ENCODE assay signal across 1 cellular context in the genomic region with DNA sequence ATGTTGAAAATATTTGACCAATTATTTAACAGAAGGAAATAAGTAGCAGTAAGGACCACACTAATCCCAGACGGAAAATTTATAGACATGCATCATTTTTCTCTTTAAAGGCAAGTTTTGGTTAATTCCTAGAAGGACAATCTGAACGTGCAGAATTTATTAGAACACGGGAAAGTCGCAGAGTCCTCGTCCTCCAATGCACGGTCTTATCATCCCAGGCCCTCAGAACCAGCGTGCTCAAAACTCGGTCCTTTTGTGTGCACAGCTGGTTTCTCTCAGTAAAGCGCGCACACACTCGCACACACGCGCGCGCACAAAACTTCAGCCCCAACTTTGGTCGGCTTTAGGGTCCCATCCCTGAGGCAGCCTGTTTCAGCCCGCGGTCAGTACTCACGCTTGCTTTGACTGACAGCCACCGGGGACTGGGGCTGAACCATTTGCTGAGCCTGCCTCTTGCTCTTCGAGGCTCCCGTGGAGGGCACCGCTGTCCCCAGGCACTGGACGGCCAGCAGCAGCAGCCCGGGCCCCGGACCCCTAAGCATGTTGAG.
TF ChIP-seq lines count a peak whose summit lies in the region.

No MANE protein-coding gene starts in this region.

TF ChIP-seq in HEK293, 187 proteins besides CTCF, POLR2A, EP300 and RAD21 (continued from another document):
- TF ChIP-seq, protein P1, sequence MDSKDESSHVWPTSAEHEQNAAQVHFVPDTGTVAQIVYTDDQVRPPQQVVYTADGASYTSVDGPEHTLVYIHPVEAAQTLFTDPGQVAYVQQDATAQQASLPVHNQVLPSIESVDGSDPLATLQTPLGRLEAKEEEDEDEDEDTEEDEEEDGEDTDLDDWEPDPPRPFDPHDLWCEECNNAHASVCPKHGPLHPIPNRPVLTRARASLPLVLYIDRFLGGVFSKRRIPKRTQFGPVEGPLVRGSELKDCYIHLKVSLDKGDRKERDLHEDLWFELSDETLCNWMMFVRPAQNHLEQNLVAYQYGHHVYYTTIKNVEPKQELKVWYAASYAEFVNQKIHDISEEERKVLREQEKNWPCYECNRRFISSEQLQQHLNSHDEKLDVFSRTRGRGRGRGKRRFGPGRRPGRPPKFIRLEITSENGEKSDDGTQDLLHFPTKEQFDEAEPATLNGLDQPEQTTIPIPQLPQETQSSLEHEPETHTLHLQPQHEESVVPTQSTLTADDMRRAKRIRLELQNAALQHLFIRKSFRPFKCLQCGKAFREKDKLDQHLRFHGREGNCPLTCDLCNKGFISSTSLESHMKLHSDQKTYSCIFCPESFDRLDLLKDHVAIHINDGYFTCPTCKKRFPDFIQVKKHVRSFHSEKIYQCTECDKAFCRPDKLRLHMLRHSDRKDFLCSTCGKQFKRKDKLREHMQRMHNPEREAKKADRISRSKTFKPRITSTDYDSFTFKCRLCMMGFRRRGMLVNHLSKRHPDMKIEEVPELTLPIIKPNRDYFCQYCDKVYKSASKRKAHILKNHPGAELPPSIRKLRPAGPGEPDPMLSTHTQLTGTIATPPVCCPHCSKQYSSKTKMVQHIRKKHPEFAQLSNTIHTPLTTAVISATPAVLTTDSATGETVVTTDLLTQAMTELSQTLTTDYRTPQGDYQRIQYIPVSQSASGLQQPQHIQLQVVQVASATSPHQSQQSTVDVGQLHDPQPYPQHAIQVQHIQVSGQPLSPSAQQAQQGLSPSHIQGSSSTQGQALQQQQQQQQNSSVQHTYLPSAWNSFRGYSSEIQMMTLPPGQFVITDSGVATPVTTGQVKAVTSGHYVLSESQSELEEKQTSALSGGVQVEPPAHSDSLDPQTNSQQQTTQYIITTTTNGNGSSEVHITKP (tag by site-specific recombination; IDR thresholded peaks at IDR 0.05): peak; percentile 59
- TF ChIP-seq, protein P2, sequence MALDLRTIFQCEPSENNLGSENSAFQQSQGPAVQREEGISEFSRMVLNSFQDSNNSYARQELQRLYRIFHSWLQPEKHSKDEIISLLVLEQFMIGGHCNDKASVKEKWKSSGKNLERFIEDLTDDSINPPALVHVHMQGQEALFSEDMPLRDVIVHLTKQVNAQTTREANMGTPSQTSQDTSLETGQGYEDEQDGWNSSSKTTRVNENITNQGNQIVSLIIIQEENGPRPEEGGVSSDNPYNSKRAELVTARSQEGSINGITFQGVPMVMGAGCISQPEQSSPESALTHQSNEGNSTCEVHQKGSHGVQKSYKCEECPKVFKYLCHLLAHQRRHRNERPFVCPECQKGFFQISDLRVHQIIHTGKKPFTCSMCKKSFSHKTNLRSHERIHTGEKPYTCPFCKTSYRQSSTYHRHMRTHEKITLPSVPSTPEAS (tag by site-specific recombination; IDR thresholded peaks at IDR 0.05): peak; percentile 76
- TF ChIP-seq ZBTB20 (tag by site-specific recombination; IDR thresholded peaks at IDR 0.05): peak; percentile 58; the same call in 1 of the 2 replicates
- TF ChIP-seq, protein P3, sequence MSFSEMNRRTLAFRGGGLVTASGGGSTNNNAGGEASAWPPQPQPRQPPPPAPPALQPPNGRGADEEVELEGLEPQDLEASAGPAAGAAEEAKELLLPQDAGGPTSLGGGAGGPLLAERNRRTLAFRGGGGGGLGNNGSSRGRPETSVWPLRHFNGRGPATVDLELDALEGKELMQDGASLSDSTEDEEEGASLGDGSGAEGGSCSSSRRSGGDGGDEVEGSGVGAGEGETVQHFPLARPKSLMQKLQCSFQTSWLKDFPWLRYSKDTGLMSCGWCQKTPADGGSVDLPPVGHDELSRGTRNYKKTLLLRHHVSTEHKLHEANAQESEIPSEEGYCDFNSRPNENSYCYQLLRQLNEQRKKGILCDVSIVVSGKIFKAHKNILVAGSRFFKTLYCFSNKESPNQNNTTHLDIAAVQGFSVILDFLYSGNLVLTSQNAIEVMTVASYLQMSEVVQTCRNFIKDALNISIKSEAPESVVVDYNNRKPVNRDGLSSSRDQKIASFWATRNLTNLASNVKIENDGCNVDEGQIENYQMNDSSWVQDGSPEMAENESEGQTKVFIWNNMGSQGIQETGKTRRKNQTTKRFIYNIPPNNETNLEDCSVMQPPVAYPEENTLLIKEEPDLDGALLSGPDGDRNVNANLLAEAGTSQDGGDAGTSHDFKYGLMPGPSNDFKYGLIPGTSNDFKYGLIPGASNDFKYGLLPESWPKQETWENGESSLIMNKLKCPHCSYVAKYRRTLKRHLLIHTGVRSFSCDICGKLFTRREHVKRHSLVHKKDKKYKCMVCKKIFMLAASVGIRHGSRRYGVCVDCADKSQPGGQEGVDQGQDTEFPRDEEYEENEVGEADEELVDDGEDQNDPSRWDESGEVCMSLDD (tag by site-specific recombination; IDR thresholded peaks at IDR 0.05): peak; percentile 58; the same call in 1 of the 2 replicates
- TF ChIP-seq, protein P4, sequence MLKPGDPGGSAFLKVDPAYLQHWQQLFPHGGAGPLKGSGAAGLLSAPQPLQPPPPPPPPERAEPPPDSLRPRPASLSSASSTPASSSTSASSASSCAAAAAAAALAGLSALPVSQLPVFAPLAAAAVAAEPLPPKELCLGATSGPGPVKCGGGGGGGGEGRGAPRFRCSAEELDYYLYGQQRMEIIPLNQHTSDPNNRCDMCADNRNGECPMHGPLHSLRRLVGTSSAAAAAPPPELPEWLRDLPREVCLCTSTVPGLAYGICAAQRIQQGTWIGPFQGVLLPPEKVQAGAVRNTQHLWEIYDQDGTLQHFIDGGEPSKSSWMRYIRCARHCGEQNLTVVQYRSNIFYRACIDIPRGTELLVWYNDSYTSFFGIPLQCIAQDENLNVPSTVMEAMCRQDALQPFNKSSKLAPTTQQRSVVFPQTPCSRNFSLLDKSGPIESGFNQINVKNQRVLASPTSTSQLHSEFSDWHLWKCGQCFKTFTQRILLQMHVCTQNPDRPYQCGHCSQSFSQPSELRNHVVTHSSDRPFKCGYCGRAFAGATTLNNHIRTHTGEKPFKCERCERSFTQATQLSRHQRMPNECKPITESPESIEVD (tag by site-specific recombination; IDR thresholded peaks at IDR 0.05): no peak
